In the genomic region with DNA sequence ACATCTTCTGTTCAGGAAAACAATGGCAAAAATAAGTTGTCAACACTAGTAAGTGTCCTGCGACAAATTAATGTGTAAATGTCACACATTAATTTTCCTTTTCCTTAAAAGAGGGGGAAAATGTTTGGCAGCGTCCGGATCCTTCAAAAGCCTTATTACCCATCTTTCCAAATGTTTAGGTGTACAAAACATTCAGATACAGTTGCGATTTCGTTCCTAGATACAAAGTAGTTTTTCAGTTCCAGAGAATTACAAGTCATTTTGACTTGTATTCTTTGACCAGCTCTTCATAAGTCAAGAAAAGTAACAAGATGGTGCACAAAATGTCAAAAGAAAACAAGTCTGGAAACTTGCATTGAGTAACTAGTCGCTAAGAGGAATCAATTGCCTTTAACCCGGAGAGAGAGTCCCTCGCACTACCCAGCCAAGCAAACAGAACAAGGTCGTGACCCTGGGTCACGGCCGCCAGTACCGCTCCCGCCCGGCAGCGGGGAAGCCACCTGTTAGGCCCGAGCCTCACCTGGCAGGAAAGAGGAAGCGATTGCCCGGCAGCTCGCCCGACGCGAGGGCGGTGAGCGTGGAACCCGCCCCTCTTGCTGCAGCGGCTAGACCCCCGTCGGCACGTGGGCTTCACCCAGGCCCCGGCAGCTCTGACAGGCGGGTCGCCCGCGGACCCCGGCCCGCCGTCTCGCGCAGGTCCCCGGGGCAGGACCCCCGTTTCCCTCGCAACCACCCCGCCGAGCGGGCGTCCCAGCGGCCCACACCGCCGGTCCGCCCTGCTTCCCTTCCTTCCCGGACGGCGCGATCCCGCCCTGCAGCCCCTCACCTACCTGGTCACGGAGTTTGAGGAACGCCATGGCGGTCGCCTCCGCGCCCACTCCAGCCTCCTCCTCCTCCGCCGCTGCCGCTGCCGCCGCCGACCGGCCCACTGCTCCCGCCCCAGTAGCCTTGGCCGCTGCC, we compare ENCODE assay signal across 1 cellular context.
TF ChIP-seq lines count a peak whose summit lies in the region.

No MANE protein-coding gene starts in this region.

TF ChIP-seq in GM12878, 131 proteins besides CTCF, POLR2A, EP300 and RAD21 (continued from another document):
- TF ChIP-seq, protein P1, sequence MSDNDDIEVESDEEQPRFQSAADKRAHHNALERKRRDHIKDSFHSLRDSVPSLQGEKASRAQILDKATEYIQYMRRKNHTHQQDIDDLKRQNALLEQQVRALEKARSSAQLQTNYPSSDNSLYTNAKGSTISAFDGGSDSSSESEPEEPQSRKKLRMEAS (IDR thresholded peaks at IDR 0.05; ENCODE audit: low read depth, low read length): peak; percentile 54
- TF ChIP-seq NFIC (IDR thresholded peaks at IDR 0.05; ENCODE audit: low read depth, low read length): no peak
- TF ChIP-seq CUX1 (IDR thresholded peaks at IDR 0.05; ENCODE audit: insufficient replicate concordance, low read depth, low read length): no peak
- 0 out of 2 replicates have a peak, but pooled peaks have one; percentile 44 for TF ChIP-seq CBX5 (IDR thresholded peaks at IDR 0.05; ENCODE audit: low read depth)
- no peak for TF ChIP-seq ZNF274 (IDR thresholded peaks at IDR 0.05; ENCODE audit: insufficient read depth, insufficient read length)
- TF ChIP-seq RUNX3 (IDR thresholded peaks at IDR 0.05; ENCODE audit: low read length): peak; percentile 29; the same call in 1 of the 2 replicates
- TF ChIP-seq, protein P2, sequence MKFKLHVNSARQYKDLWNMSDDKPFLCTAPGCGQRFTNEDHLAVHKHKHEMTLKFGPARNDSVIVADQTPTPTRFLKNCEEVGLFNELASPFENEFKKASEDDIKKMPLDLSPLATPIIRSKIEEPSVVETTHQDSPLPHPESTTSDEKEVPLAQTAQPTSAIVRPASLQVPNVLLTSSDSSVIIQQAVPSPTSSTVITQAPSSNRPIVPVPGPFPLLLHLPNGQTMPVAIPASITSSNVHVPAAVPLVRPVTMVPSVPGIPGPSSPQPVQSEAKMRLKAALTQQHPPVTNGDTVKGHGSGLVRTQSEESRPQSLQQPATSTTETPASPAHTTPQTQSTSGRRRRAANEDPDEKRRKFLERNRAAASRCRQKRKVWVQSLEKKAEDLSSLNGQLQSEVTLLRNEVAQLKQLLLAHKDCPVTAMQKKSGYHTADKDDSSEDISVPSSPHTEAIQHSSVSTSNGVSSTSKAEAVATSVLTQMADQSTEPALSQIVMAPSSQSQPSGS (IDR thresholded peaks at IDR 0.05; ENCODE audit: low read length): 0 out of 2 replicates have a peak, but pooled peaks have one; percentile 18
- TF ChIP-seq CHD2 (IDR thresholded peaks at IDR 0.05; ENCODE audit: borderline replicate concordance, low read depth, low read length): no peak
- TF ChIP-seq ETV6 (conservative IDR thresholded peaks at IDR 0.05 in 1 of 2, IDR thresholded peaks at IDR 0.05 in 1 of 2; ENCODE audit: borderline replicate concordance in 1 of 2, low read depth in 1 of 2): no peak; a peak in 1 of 4 replicates
- no peak for TF ChIP-seq SMAD5 (IDR thresholded peaks at IDR 0.05; ENCODE audit: low read depth)
- no peak for TF ChIP-seq ZNF384 (IDR thresholded peaks at IDR 0.05; ENCODE audit: borderline replicate concordance, low read depth, low read length)
- TF ChIP-seq, protein P3, sequence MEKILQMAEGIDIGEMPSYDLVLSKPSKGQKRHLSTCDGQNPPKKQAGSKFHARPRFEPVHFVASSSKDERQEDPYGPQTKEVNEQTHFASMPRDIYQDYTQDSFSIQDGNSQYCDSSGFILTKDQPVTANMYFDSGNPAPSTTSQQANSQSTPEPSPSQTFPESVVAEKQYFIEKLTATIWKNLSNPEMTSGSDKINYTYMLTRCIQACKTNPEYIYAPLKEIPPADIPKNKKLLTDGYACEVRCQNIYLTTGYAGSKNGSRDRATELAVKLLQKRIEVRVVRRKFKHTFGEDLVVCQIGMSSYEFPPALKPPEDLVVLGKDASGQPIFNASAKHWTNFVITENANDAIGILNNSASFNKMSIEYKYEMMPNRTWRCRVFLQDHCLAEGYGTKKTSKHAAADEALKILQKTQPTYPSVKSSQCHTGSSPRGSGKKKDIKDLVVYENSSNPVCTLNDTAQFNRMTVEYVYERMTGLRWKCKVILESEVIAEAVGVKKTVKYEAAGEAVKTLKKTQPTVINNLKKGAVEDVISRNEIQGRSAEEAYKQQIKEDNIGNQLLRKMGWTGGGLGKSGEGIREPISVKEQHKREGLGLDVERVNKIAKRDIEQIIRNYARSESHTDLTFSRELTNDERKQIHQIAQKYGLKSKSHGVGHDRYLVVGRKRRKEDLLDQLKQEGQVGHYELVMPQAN (conservative IDR thresholded peaks at IDR 0.05): no peak; the same call in 1 of the 2 replicates
- TF ChIP-seq, protein P4, sequence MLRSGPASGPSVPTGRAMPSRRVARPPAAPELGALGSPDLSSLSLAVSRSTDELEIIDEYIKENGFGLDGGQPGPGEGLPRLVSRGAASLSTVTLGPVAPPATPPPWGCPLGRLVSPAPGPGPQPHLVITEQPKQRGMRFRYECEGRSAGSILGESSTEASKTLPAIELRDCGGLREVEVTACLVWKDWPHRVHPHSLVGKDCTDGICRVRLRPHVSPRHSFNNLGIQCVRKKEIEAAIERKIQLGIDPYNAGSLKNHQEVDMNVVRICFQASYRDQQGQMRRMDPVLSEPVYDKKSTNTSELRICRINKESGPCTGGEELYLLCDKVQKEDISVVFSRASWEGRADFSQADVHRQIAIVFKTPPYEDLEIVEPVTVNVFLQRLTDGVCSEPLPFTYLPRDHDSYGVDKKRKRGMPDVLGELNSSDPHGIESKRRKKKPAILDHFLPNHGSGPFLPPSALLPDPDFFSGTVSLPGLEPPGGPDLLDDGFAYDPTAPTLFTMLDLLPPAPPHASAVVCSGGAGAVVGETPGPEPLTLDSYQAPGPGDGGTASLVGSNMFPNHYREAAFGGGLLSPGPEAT (IDR thresholded peaks at IDR 0.05; ENCODE audit: low read depth): no peak
- 0 out of 2 replicates have a peak, but pooled peaks have one; percentile 2 for TF ChIP-seq ASH2L (IDR thresholded peaks at IDR 0.05; ENCODE audit: borderline replicate concordance, low read depth)
- no peak for TF ChIP-seq NRF1 (conservative IDR thresholded peaks at IDR 0.05; ENCODE audit: low read depth, low read length)
- TF ChIP-seq JUNB (IDR thresholded peaks at IDR 0.05): no peak
- no peak for TF ChIP-seq SUZ12 (IDR thresholded peaks at IDR 0.05; ENCODE audit: unreplicated experiment)
- TF ChIP-seq PKNOX1 (IDR thresholded peaks at IDR 0.05): no peak
- peak; percentile 31; the same call in 1 of the 2 replicates for TF ChIP-seq ESRRA (IDR thresholded peaks at IDR 0.05; ENCODE audit: low read length)
- TF ChIP-seq, protein P5, sequence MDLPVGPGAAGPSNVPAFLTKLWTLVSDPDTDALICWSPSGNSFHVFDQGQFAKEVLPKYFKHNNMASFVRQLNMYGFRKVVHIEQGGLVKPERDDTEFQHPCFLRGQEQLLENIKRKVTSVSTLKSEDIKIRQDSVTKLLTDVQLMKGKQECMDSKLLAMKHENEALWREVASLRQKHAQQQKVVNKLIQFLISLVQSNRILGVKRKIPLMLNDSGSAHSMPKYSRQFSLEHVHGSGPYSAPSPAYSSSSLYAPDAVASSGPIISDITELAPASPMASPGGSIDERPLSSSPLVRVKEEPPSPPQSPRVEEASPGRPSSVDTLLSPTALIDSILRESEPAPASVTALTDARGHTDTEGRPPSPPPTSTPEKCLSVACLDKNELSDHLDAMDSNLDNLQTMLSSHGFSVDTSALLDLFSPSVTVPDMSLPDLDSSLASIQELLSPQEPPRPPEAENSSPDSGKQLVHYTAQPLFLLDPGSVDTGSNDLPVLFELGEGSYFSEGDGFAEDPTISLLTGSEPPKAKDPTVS (IDR thresholded peaks at IDR 0.05; ENCODE audit: low read depth, low read length): no peak
- TF ChIP-seq POLR2AphosphoS5 (IDR thresholded peaks at IDR 0.05; ENCODE audit: low read length): peak; percentile 39; the same call in 1 of the 2 replicates
- TF ChIP-seq MEF2B (IDR thresholded peaks at IDR 0.05; ENCODE audit: partially characterized antibody, poor library complexity, severe bottlenecking): peak; percentile 16
- TF ChIP-seq ZZZ3 (IDR thresholded peaks at IDR 0.05; ENCODE audit: control insufficient read depth, insufficient read length, low read depth): no peak
- TF ChIP-seq CHD4 (IDR thresholded peaks at IDR 0.05): no peak
